Comparison of ENCODE assay signal across 8 cellular contexts in genomic region chr18:51029378-51029693, GRCh38. TPM values are rescaled to one million over a fixed set of nuclear protein-coding genes. Genes with fewer than 3 reads are reported as not detected.
DNase-seq lines count a peak whose midpoint lies in the region; ATAC-seq and TF ChIP-seq lines count a peak whose summit lies in the region.

No MANE protein-coding gene starts in this region.

- DNase-seq in breast epithelium (ENCODE audit: low spot score in 2 of 2): no peak
- DNase-seq in mesothelial cell of epicardium (ENCODE audit: low spot score in 2 of 2, unreplicated experiment in 2 of 2): no peak
- no peak for DNase-seq in activated gamma-delta T cell treated with Interleukin-2 at 50 U/mL for 16 hours
- DNase-seq in NCI-H187 treated with DMSO at 0.1 percent for 48 hours (lab: John Stamatoyannopoulos, UW): no peak
- no peak for DNase-seq in DMS 273 (lab: John Stamatoyannopoulos, UW; ENCODE audit: unreplicated experiment)
- no peak for DNase-seq in GM19240 (ENCODE audit: insufficient read length, low spot score)

- H3K9me3 Mint-ChIP-seq in mesothelial cell of epicardium: no peaks in the 10 kb centered on the region

- H3K36me3 ChIP-seq in breast epithelium: no peaks in the 10 kb centered on the region

- TF ChIP-seq POLR2A in breast epithelium (IDR thresholded peaks at IDR 0.05): no peak

- H3K4me1 ChIP-seq in breast epithelium: no peaks in the 10 kb centered on the region

- H3K27me3 Mint-ChIP-seq in mesothelial cell of epicardium (ENCODE audit: low read depth): no peaks in the 10 kb centered on the region

- peak overlapping the region; percentile 75 to 97 (median 80) for H3K4me3 ChIP-seq in breast epithelium

- peak overlapping the region; percentile 91 for H3K4me3 Mint-ChIP-seq in mesothelial cell of epicardium

- no peaks in the 10 kb centered on the region for H3K9me3 ChIP-seq in breast epithelium

- H3K27ac ChIP-seq in C4-2B (peak overlapping the region; percentile 95), breast epithelium (peak overlapping the region; percentile 99 to 100)

- peaks cover 41% of the 10 kb centered on the region for H3K4me1 Mint-ChIP-seq in mesothelial cell of epicardium

- ATAC-seq in HG03280 (IDR thresholded peaks at IDR 0.05; ENCODE audit: unreplicated experiment): peak; percentile 14

- H3K36me3 Mint-ChIP-seq in mesothelial cell of epicardium: peaks cover 8% of the 10 kb centered on the region

- no peaks in the 10 kb centered on the region for H3K27me3 ChIP-seq in breast epithelium

- TF ChIP-seq CTCF in C4-2B (conservative IDR thresholded peaks at IDR 0.05) (no peak), breast epithelium (IDR thresholded peaks at IDR 0.05) (no peak), mesothelial cell of epicardium (IDR thresholded peaks at IDR 0.05; ENCODE audit: unreplicated experiment) (no peak)

- peak overlapping the region; percentile 100 for H3K27ac Mint-ChIP-seq in mesothelial cell of epicardium

- intact Hi-C loops in breast epithelium (cut with DNase I; ENCODE audit: low total_unique reads): no loop called here

RNA-seq across cellular contexts. Expression of gene SMAD4, which starts 0.7 kb away (rescaled TPM):
- total RNA-seq in breast epithelium: 100 to 1,000 TPM in 2 of 3 donors, 10 to 100 TPM in 1; 96.2 to 155 (median 102) TPM
- 147 to 152 TPM (median 148 TPM) in 3 replicates for total RNA-seq in mesothelial cell of epicardium
